In the genomic region with DNA sequence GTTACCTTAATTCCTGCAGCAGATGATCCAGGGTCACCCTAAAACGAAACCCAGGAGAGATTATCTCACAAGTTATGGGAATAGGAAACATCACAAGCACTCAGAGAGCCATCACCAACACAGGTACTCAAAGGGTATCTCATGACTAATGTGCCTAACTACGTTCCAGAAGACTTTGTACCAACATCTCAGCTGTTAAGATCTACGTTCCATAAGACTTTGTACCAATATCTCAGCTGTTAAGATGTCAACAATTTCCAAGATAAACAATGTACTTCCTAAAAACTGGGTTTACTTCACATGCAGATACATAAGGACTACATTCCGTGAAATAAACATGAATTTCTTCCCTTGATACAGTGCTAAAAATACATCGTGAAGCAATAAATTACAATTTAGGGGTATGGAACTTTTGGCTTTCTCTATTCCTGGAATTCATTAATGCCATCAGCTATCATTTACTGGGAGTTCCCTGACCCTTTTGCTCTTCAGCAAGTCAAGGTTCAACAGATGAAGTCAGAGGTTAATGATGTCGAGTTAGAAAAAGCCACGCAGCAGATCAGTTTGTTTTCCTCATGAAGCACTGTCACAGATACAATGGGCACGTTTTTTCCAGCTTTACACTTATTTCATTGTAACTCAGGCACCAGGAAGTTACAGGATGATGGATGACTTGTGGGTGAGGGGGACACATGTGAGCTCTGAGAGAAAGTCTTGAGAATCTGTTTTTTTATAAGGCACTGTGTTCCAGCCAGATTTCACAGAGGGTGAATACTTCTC, we compare ENCODE assay signal across 13 cellular contexts.
"Had no signal": no experiment of that assay in that cellular context is flagged by ENCODE, and none has a peak within 500 bp of the region (broad histone marks: within the 10 kb centered on the region; RNA-seq: fewer than 3 reads in every experiment).

No MANE protein-coding gene starts in this region.

- H3K4me3 Mint-ChIP-seq: activated CD8-positive, alpha-beta T cell treated with anti-CD3 and anti-CD28 coated beads, Interleukin-2, amount 10 ng/mL, durations not matched to agents 7 days and 5 days; activated T-helper 1 cell treated with anti-CD3 and anti-CD28 coated beads, Interleukin-12 subunit alpha, Interleukin-12 subunit beta, Interleukin-2, Interleukin-4 antibody, amounts not matched to agents 30 ng/mL and 10 ng/mL and 1 ng/mL, durations not matched to agents 14 hours and 24 hours and 36 hours; natural killer cell treated with Interleukin-12 subunit alpha and Interleukin-12 subunit beta and Interleukin-15 and Interleukin-18, amount 100 ng/mL, for 72 hours had no signal

- H3K27ac ChIP-seq: gastroesophageal sphincter, uterus, WERI-Rb-1 had no signal

- H3K9me3 Mint-ChIP-seq: activated T-helper 1 cell treated with anti-CD3 and anti-CD28 coated beads, Interleukin-12 subunit alpha, Interleukin-12 subunit beta, Interleukin-2, Interleukin-4 antibody, amounts not matched to agents 30 ng/mL and 10 ng/mL and 1 ng/mL, durations not matched to agents 14 hours and 24 hours and 36 hours had no signal

- H3K27ac Mint-ChIP-seq: activated CD8-positive, alpha-beta T cell treated with anti-CD3 and anti-CD28 coated beads, Interleukin-2, amount 10 ng/mL, durations not matched to agents 7 days and 5 days; activated T-helper 1 cell treated with anti-CD3 and anti-CD28 coated beads, Interleukin-12 subunit alpha, Interleukin-12 subunit beta, Interleukin-2, Interleukin-4 antibody, amounts not matched to agents 30 ng/mL and 10 ng/mL and 1 ng/mL, durations not matched to agents 14 hours and 24 hours and 36 hours; natural killer cell treated with Interleukin-12 subunit alpha and Interleukin-12 subunit beta and Interleukin-15 and Interleukin-18, amount 100 ng/mL, for 72 hours had no signal

- H3K36me3 Mint-ChIP-seq: natural killer cell treated with Interleukin-12 subunit alpha and Interleukin-12 subunit beta and Interleukin-15 and Interleukin-18, amount 100 ng/mL, for 72 hours had no signal

- DNase-seq: activated CD4-positive, alpha-beta T cell treated with anti-CD3 and anti-CD28 coated beads for 4 hours; activated CD8-positive, alpha-beta memory T cell treated with anti-CD3 and anti-CD28 coated beads, Interleukin-2, amount 50 U/mL, for 48 hours; activated CD8-positive, alpha-beta T cell treated with anti-CD3 and anti-CD28 coated beads, Interleukin-2, amount 10 ng/mL, durations not matched to agents 7 days and 5 days; activated naive CD4-positive, alpha-beta T cell; aorta; hippocampal formation; T-helper 1 cell; uterus; WERI-Rb-1 had no signal

- H3K27me3 ChIP-seq: gastroesophageal sphincter, uterus had no signal

- H3K4me3 ChIP-seq: gastroesophageal sphincter, lung, uterus had no signal

- ATAC-seq: activated CD8-positive, alpha-beta T cell treated with anti-CD3 and anti-CD28 coated beads, Interleukin-2, amount 10 ng/mL, durations not matched to agents 7 days and 5 days; gastroesophageal sphincter; natural killer cell treated with Interleukin-12 subunit alpha and Interleukin-12 subunit beta and Interleukin-15 and Interleukin-18, amount 100 ng/mL, for 72 hours had no signal
